In genomic region chr12:80161612-80162011, GRCh38 we compare ENCODE assay signal across 24 cellular contexts.
"Had no signal": no experiment of that assay in that cellular context is flagged by ENCODE, and none has a peak within 500 bp of the region (broad histone marks: within the 10 kb centered on the region; RNA-seq: fewer than 3 reads in every experiment).

No MANE protein-coding gene starts in this region.

- H3K27ac Mint-ChIP-seq: activated B cell treated with CpG ODN at 0.5 μM for 24 hours; activated CD8-positive, alpha-beta memory T cell treated with anti-CD3 and anti-CD28 coated beads, Interleukin-2, amount 10 ng/mL, durations not matched to agents 7 days and 5 days; activated CD8-positive, alpha-beta T cell treated with anti-CD3 and anti-CD28 coated beads, Interleukin-2, amount 10 ng/mL, durations not matched to agents 7 days and 5 days; activated naive CD4-positive, alpha-beta T cell treated with anti-CD3 and anti-CD28 coated beads, Interleukin-2, amount 50 U/mL, for 72 hours; mesothelial cell of epicardium; naive B cell; nephron progenitor cell; stimulated activated naive CD8-positive, alpha-beta T cell treated with anti-CD3 and anti-CD28 coated beads, Interleukin-15, Interleukin-2, amounts not matched to agents 100 ng/mL and 50 ng/mL, for 24 hours; T-helper 2 cell treated with Interferon-gamma antibody and Interleukin-4, amounts not matched to agents 5 μg/mL and 100 μg/mL, for 36 hours; type B pancreatic cell had no signal

- H3K4me1 ChIP-seq: colonic mucosa, esophagus squamous epithelium, right lobe of liver, uterus had no signal

- H3K27me3 ChIP-seq: colonic mucosa, esophagus squamous epithelium, neutrophil, right lobe of liver, uterus had no signal

- ATAC-seq: activated CD8-positive, alpha-beta memory T cell treated with anti-CD3 and anti-CD28 coated beads, Interleukin-2, amount 10 ng/mL, durations not matched to agents 7 days and 5 days; activated CD8-positive, alpha-beta T cell treated with anti-CD3 and anti-CD28 coated beads, Interleukin-2, amount 10 ng/mL, durations not matched to agents 7 days and 5 days; activated naive CD4-positive, alpha-beta T cell treated with anti-CD3 and anti-CD28 coated beads, Interleukin-2, amount 50 U/mL, for 72 hours; left cardiac atrium; right lobe of liver had no signal

- H3K27ac ChIP-seq: colonic mucosa, epithelial cell of prostate, esophagus squamous epithelium, neutrophil, right lobe of liver, uterus had no signal

- H3K9me3 ChIP-seq: colonic mucosa, esophagus squamous epithelium, neutrophil, right lobe of liver, uterus had no signal

- H3K4me3 Mint-ChIP-seq: activated B cell treated with CpG ODN at 0.5 μM for 24 hours; activated CD8-positive, alpha-beta memory T cell treated with anti-CD3 and anti-CD28 coated beads, Interleukin-2, amount 10 ng/mL, durations not matched to agents 7 days and 5 days; activated CD8-positive, alpha-beta T cell treated with anti-CD3 and anti-CD28 coated beads, Interleukin-2, amount 10 ng/mL, durations not matched to agents 7 days and 5 days; mesothelial cell of epicardium; naive B cell; nephron progenitor cell; stimulated activated naive CD8-positive, alpha-beta T cell treated with anti-CD3 and anti-CD28 coated beads, Interleukin-15, Interleukin-2, amounts not matched to agents 100 ng/mL and 50 ng/mL, for 24 hours; T-helper 2 cell treated with Interferon-gamma antibody and Interleukin-4, amounts not matched to agents 5 μg/mL and 100 μg/mL, for 36 hours; type B pancreatic cell had no signal

- H3K36me3 Mint-ChIP-seq: activated naive CD4-positive, alpha-beta T cell treated with anti-CD3 and anti-CD28 coated beads, Interleukin-2, amount 50 U/mL, for 72 hours; naive B cell; type B pancreatic cell had no signal

- H3K4me1 Mint-ChIP-seq: activated B cell treated with CpG ODN at 0.5 μM for 24 hours; activated CD8-positive, alpha-beta memory T cell treated with anti-CD3 and anti-CD28 coated beads, Interleukin-2, amount 10 ng/mL, durations not matched to agents 7 days and 5 days; naive B cell; nephron progenitor cell had no signal

- H3K4me3 ChIP-seq: colonic mucosa, esophagus squamous epithelium, right lobe of liver, uterus had no signal

- H3K27me3 Mint-ChIP-seq: type B pancreatic cell had no signal

- H3K36me3 ChIP-seq: colonic mucosa, esophagus squamous epithelium, neutrophil, right lobe of liver, uterus had no signal

- H3K9me3 Mint-ChIP-seq: activated B cell treated with CpG ODN at 0.5 μM for 24 hours; nephron progenitor cell; stimulated activated naive CD8-positive, alpha-beta T cell treated with anti-CD3 and anti-CD28 coated beads, Interleukin-15, Interleukin-2, amounts not matched to agents 100 ng/mL and 50 ng/mL, for 24 hours; T-helper 2 cell treated with Interferon-gamma antibody and Interleukin-4, amounts not matched to agents 5 μg/mL and 100 μg/mL, for 36 hours; type B pancreatic cell had no signal

- DNase-seq: activated B cell treated with CpG ODN at 0.5 μM for 24 hours; activated CD8-positive, alpha-beta memory T cell treated with anti-CD3 and anti-CD28 coated beads, Interleukin-2, amount 10 ng/mL, durations not matched to agents 7 days and 5 days; activated CD8-positive, alpha-beta T cell treated with anti-CD3 and anti-CD28 coated beads, Interleukin-2, amount 10 ng/mL, durations not matched to agents 7 days and 5 days; activated naive CD4-positive, alpha-beta T cell; activated T-cell treated with anti-CD3 and anti-CD28 coated beads, Interleukin-2, amount 50 U/mL, for 48 hours; anterior cingulate cortex; colonic mucosa; effector CD8-positive, alpha-beta T cell; esophagus squamous epithelium; left cardiac atrium; mammary epithelial cell; naive B cell; nephron progenitor cell; right lobe of liver; stimulated activated CD4-positive, alpha-beta T cell treated with anti-CD3 and anti-CD28 coated beads, Interleukin-2, amount 100 ng/mL, for 48 hours; T-helper 1 cell; uterus had no signal
